In the genomic region with DNA sequence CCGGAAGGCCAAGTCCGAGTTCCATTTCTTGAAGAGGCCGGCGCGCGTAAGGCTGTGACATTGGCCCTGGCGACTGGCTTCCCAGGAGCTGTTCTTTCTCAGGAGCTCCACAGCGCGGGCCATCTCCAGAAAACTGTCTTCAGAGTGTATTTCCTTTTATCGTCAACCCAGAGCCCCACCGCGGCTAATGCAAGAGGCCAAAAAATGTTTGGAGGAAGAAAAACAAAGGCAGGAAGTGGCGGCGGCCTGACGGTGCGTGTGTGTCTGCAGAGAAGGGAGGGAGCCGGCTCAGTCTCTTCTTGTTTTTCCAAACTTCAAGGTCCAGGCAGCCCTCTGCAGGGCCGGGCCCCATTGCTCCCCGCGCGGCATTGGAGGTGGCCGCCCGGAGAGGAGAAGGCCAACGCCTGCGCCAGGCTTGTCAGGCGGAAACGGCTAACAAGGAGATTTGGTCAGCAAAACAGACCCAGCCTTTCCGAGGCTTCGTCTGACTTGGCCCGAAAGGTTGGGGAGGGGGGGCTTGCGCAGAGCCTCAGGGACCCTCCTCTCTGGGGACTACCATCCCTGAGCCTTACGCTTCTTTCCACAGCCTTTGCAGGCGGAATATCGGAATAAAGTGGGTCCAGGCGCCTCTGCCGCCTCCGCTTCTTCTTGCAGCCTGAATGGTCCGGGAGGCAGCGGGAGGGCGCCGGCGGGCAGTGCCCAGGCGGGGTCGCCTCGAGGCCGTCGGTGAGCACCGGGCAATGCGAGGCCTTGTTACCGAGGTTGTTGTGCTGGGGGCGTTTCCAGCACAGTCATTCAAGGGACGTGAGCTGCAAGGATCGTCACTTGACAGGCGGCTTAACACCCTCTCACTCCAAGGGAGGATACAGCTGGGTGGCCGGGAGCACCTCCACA, we compare ENCODE assay signal across 1 cellular context.
TF ChIP-seq lines count a peak whose summit lies in the region.

No MANE protein-coding gene starts in this region.

TF ChIP-seq in HepG2, 621 proteins besides CTCF, POLR2A, EP300 and RAD21:
- no peak for TF ChIP-seq REL (CRISPR knock-in tag; conservative IDR thresholded peaks at IDR 0.05)
- no peak for TF ChIP-seq ZNF333 (CRISPR knock-in tag; IDR thresholded peaks at IDR 0.05; ENCODE audit: borderline replicate concordance)
- TF ChIP-seq PPARG (CRISPR knock-in tag; conservative IDR thresholded peaks at IDR 0.05): no peak
